Comparison of ENCODE assay signal across 8 cellular contexts in the genomic region with DNA sequence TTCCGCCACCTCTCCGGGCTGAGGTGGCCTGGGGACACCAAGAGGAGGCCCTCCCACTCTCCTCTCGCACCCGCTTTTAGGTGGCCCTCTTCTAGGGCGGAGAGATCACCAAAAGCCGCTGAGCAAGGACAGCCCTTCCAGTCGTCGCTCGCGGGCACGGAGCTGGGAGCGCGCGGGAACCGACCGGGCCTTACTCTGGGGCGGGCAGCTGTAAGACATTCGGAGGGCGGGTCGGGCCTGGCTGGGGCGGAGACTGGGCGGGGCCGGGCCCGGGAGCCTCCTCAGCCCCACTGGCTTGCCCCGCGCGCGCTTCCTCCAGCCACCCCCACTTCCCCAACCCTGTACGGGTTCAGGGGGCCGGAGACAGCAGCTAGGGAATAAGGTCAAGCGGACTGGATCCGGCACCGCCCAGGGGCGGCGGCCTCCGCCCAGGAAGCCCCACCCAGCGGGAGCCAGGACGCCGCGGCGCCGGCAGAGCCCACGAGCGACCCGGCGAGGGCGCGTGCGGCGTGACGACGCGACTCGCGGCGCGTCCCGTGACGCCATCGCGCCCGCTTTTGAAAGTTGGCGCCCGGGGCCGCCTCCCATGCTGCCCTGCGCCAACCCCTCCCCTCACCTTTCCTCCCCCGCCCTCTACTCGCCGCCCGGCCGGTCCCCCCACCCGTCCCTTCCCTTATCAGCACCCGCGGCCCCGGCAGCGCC. TPM values are rescaled to one million over a fixed set of nuclear protein-coding genes. Genes with fewer than 3 reads are reported as not detected.
A peak's percentile ranks its signal among the peaks of the same experiment; 100 is the strongest.
DNase-seq lines count a peak whose midpoint lies in the region; ATAC-seq lines count a peak whose summit lies in the region.

No MANE protein-coding gene starts in this region.

- ATAC-seq in GM19025 (IDR thresholded peaks at IDR 0.05; ENCODE audit: low read depth, unreplicated experiment), result peak; percentile 81
- peak; percentile 78 for ATAC-seq in HG03280 (IDR thresholded peaks at IDR 0.05; ENCODE audit: unreplicated experiment)

- DNase-seq in AG20443 (ENCODE audit: low spot score) (peak; percentile 98), NCI-H446 treated with DMSO at 0.1 percent for 48 hours (lab: John Stamatoyannopoulos, UW) (peak; percentile 87), cerebellum (ENCODE audit: low spot score) (peak; percentile 98), kidney glomerular epithelial cell (lab: John Stamatoyannopoulos, UW) (peak; percentile 97)
- peak; percentile 96 for DNase-seq in activated CD4-positive, CD25-positive, alpha-beta regulatory T cell treated with anti-CD3 and anti-CD28 coated beads, Interleukin-2, amount 50 U/mL, for 72 hours
- peak; percentile 99 for DNase-seq in stimulated activated CD4-positive, alpha-beta T cell treated with anti-CD3 and anti-CD28 coated beads, Interleukin-15, amount 100 ng/mL, for 24 hours

RNA-seq across cellular contexts. Expression of gene CTCF, which starts 0.4 kb away (rescaled TPM):
- total RNA-seq in cerebellum, result 44.8 TPM

RNA-seq across cellular contexts. Expression of gene RIPOR1, which starts 33.3 kb away (rescaled TPM):
- 31.1 TPM for total RNA-seq in cerebellum

Comparison
In these comparisons a context has a peak if more than half of its experiments do, and no peak if none do; other contexts are left out.
1. Peak in every context shown above with its lines: DNase-seq and ATAC-seq.